Comparison of ENCODE assay signal across 23 cellular contexts in genomic region chr17:57068707-57069106, GRCh38.
"Had no signal": no experiment of that assay in that cellular context is flagged by ENCODE, and none has a peak within 500 bp of the region (broad histone marks: within the 10 kb centered on the region; RNA-seq: fewer than 3 reads in every experiment).

No MANE protein-coding gene starts in this region.

- H3K4me3 Mint-ChIP-seq: activated CD8-positive, alpha-beta T cell treated with anti-CD3 and anti-CD28 coated beads, Interleukin-2, amount 10 ng/mL, durations not matched to agents 7 days and 5 days; T-cell; T-helper 2 cell treated with Interferon-gamma antibody and Interleukin-4, amounts not matched to agents 5 μg/mL and 100 μg/mL, for 36 hours had no signal

- H3K4me2 ChIP-seq: hepatocyte had no signal

- H3K9me3 Mint-ChIP-seq: activated naive CD4-positive, alpha-beta T cell treated with anti-CD3 and anti-CD28 coated beads, Interleukin-2, amount 50 U/mL, for 72 hours; T-cell; T-helper 2 cell treated with Interferon-gamma antibody and Interleukin-4, amounts not matched to agents 5 μg/mL and 100 μg/mL, for 36 hours had no signal

- FAIRE-seq: frontal cortex had no signal

- H3K36me3 Mint-ChIP-seq: activated naive CD4-positive, alpha-beta T cell treated with anti-CD3 and anti-CD28 coated beads, Interleukin-2, amount 50 U/mL, for 72 hours; T-cell had no signal

- H3K9me3 ChIP-seq: ascending aorta, left ventricle myocardium inferior, sigmoid colon, thoracic aorta, upper lobe of left lung had no signal

- DNase-seq: activated CD4-positive, alpha-beta T cell treated with anti-CD3 and anti-CD28 coated beads for 1 hour; activated CD4-positive, alpha-beta T cell treated with anti-CD3 and anti-CD28 coated beads, Interleukin-2, amount 50 U/mL, for 1 hour; activated CD8-positive, alpha-beta T cell treated with anti-CD3 and anti-CD28 coated beads, Interleukin-2, amount 10 ng/mL, durations not matched to agents 7 days and 5 days; activated gamma-delta T cell treated with Interleukin-2 at 50 U/mL for 16 hours; activated T-cell treated with anti-CD3 and anti-CD28 coated beads, Interleukin-2, amount 50 U/mL, for 1 hour; brain microvascular endothelial cell; central memory CD4-positive, alpha-beta T cell; dermis blood vessel endothelial cell; effector CD8-positive, alpha-beta T cell; glutamatergic neuron; left ventricle myocardium inferior; sigmoid colon; stimulated activated CD4-positive, alpha-beta T cell treated with anti-CD3 and anti-CD28 coated beads, Interleukin-4, amount 100 ng/mL, for 1 hour; stimulated activated naive CD4-positive, alpha-beta T cell treated with Interleukin-2 at 50 U/mL for 16 hours; T-cell; WERI-Rb-1 had no signal

- H3K27ac Mint-ChIP-seq: activated CD8-positive, alpha-beta T cell treated with anti-CD3 and anti-CD28 coated beads, Interleukin-2, amount 10 ng/mL, durations not matched to agents 7 days and 5 days; activated naive CD4-positive, alpha-beta T cell treated with anti-CD3 and anti-CD28 coated beads, Interleukin-2, amount 50 U/mL, for 72 hours; T-cell; T-helper 2 cell treated with Interferon-gamma antibody and Interleukin-4, amounts not matched to agents 5 μg/mL and 100 μg/mL, for 36 hours had no signal

- H3K36me3 ChIP-seq: ascending aorta, brain microvascular endothelial cell, left ventricle myocardium inferior, sigmoid colon, thoracic aorta, upper lobe of left lung, WERI-Rb-1 had no signal

- H3K4me1 ChIP-seq: upper lobe of left lung had no signal

- H3K79me2 ChIP-seq: hepatocyte had no signal

- ATAC-seq: activated CD8-positive, alpha-beta T cell treated with anti-CD3 and anti-CD28 coated beads, Interleukin-2, amount 10 ng/mL, durations not matched to agents 7 days and 5 days; activated naive CD4-positive, alpha-beta T cell treated with anti-CD3 and anti-CD28 coated beads, Interleukin-2, amount 50 U/mL, for 72 hours; T-cell had no signal

- H3K4me1 Mint-ChIP-seq: T-cell had no signal

- H2AFZ ChIP-seq: hepatocyte had no signal

- H3K4me3 ChIP-seq: ascending aorta, hepatocyte, left ventricle myocardium inferior, sigmoid colon, thoracic aorta, upper lobe of left lung had no signal

- H3K27me3 ChIP-seq: ascending aorta, brain microvascular endothelial cell, hepatocyte, sigmoid colon, upper lobe of left lung had no signal

- H3K27ac ChIP-seq: ascending aorta, brain microvascular endothelial cell, hepatocyte, left ventricle myocardium inferior, sigmoid colon, thoracic aorta, upper lobe of left lung, WERI-Rb-1 had no signal
